Comparison of ENCODE assay signal across 8 cellular contexts in genomic region chr7:44587843-44588711, GRCh38. TPM values are rescaled to one million over a fixed set of nuclear protein-coding genes. Genes with fewer than 3 reads are reported as not detected.
DNase-seq lines count a peak whose midpoint lies in the region; ATAC-seq and TF ChIP-seq lines count a peak whose summit lies in the region.

No MANE protein-coding gene starts in this region.

- H3K9me3 Mint-ChIP-seq in activated T-cell treated with anti-CD3 and anti-CD28 coated beads, Interleukin-2, amount 50 U/mL, for 72 hours, result no peaks in the 10 kb centered on the region

- no peak overlapping the region for H3K4me3 Mint-ChIP-seq in activated T-cell treated with anti-CD3 and anti-CD28 coated beads, Interleukin-2, amount 50 U/mL, for 72 hours

- H3K79me2 ChIP-seq in OCI-LY1 (ENCODE audit: insufficient read depth, low read length), result no peaks in the 10 kb centered on the region

- no peaks in the 10 kb centered on the region for H3K36me3 Mint-ChIP-seq in activated T-cell treated with anti-CD3 and anti-CD28 coated beads, Interleukin-2, amount 50 U/mL, for 72 hours (ENCODE audit: insufficient read depth in 2 of 2)

- no peaks in the 10 kb centered on the region for H3K36me3 ChIP-seq in OCI-LY1 (ENCODE audit: insufficient read depth, low read length)

- H3K9ac ChIP-seq in OCI-LY1 (ENCODE audit: low read length), result peak overlapping the region; percentile 13; the same call in 1 of the 2 replicates

- DNase-seq in DMS 273 treated with DMSO at 0.1 percent for 48 hours (lab: John Stamatoyannopoulos, UW) (peak; percentile 56), HS-5 (ENCODE audit: low read depth) (peak; percentile 65), foreskin fibroblast (peak; percentile 47 to 80), retina (peak; percentile 23), NCI-H1436 (lab: John Stamatoyannopoulos, UW) (no peak), cerebellum (ENCODE audit: low spot score) (no peak)
- peak; percentile 59 to 62 for DNase-seq in activated T-cell treated with anti-CD3 and anti-CD28 coated beads, Interleukin-2, amount 50 U/mL, for 72 hours

- no peaks in the 10 kb centered on the region for H3K27me3 Mint-ChIP-seq in activated T-cell treated with anti-CD3 and anti-CD28 coated beads, Interleukin-2, amount 50 U/mL, for 72 hours (ENCODE audit: low read depth)

- no peaks in the 10 kb centered on the region for H3K9me3 ChIP-seq in OCI-LY1 (ENCODE audit: low read length)

- peaks cover 5% of the 10 kb centered on the region for H3K4me1 Mint-ChIP-seq in activated T-cell treated with anti-CD3 and anti-CD28 coated beads, Interleukin-2, amount 50 U/mL, for 72 hours (ENCODE audit: low read depth)

- ATAC-seq in activated T-cell treated with anti-CD3 and anti-CD28 coated beads, Interleukin-2, amount 50 U/mL, for 72 hours (replicated peaks in 1 of 2), result peak; percentile 75

- no peak overlapping the region for H3K27ac Mint-ChIP-seq in activated T-cell treated with anti-CD3 and anti-CD28 coated beads, Interleukin-2, amount 50 U/mL, for 72 hours

- no peaks in the 10 kb centered on the region for H4K20me1 ChIP-seq in OCI-LY1 (ENCODE audit: insufficient read depth, low read length)

- peak; percentile 97 for TF ChIP-seq CTCF in OCI-LY1 (IDR thresholded peaks at IDR 0.05; ENCODE audit: low read length)
- TF ChIP-seq CTCF in foreskin fibroblast (IDR thresholded peaks at IDR 0.05; ENCODE audit: low read depth, low read length), result peak; percentile 48

- no peaks in the 10 kb centered on the region for H3F3A ChIP-seq in OCI-LY1 (ENCODE audit: insufficient read depth, low read length)

- H3K27ac ChIP-seq in OCI-LY1 (ENCODE audit: low read depth, low read length, poor library complexity, severe bottlenecking), result peak overlapping the region; percentile 25

- H3K4me1 ChIP-seq in OCI-LY1 (ENCODE audit: insufficient read depth, low read length, severe bottlenecking), result peaks cover 10% of the 10 kb centered on the region

- H2AFZ ChIP-seq in OCI-LY1 (ENCODE audit: low read length), result no peak overlapping the region

- H3K27me3 ChIP-seq in OCI-LY1 (ENCODE audit: insufficient read depth, low read length), result no peaks in the 10 kb centered on the region

- H3K9me2 ChIP-seq in OCI-LY1 (ENCODE audit: low read depth, low read length), result no peaks in the 10 kb centered on the region

- no peak overlapping the region for H3K4me3 ChIP-seq in OCI-LY1 (ENCODE audit: low read depth, low read length, poor library complexity, severe bottlenecking)
- no peak overlapping the region for H3K4me3 ChIP-seq in foreskin fibroblast (ENCODE audit: low read depth in 1 of 2, low read length in 2 of 2)

- H3K4me2 ChIP-seq in OCI-LY1 (ENCODE audit: low read length), result peak overlapping the region; percentile 31; the same call in 1 of the 2 replicates

RNA-seq across cellular contexts. Expression of gene TMED4, which starts 6.0 kb away (rescaled TPM):
- 10 to 100 TPM; 73.6 to 79.8 TPM for total RNA-seq in activated T-cell treated with anti-CD3 and anti-CD28 coated beads, Interleukin-2, amount 50 U/mL, for 72 hours
- 79.8 TPM for total RNA-seq in cerebellum

RNA-seq across cellular contexts. Expression of gene DDX56, which starts 14.4 kb away (rescaled TPM):
- total RNA-seq in activated T-cell treated with anti-CD3 and anti-CD28 coated beads, Interleukin-2, amount 50 U/mL, for 72 hours, result 10 to 100 TPM; 59.9 to 72.3 TPM
- 38.1 TPM for total RNA-seq in cerebellum

RNA-seq across cellular contexts. Expression of gene OGDH, which starts 18.4 kb away (rescaled TPM):
- total RNA-seq in activated T-cell treated with anti-CD3 and anti-CD28 coated beads, Interleukin-2, amount 50 U/mL, for 72 hours, result 10 to 100 TPM; 79.6 to 82.7 TPM
- 40.9 TPM for total RNA-seq in cerebellum

RNA-seq across cellular contexts. Expression of gene NPC1L1, which starts 46.9 kb away (rescaled TPM):
- under 1 TPM; 0.12 to 0.25 TPM for total RNA-seq in activated T-cell treated with anti-CD3 and anti-CD28 coated beads, Interleukin-2, amount 50 U/mL, for 72 hours
- not detected for total RNA-seq in cerebellum

Comparison
In these comparisons a context has a peak if more than half of its experiments do, and no peak if none do; other contexts are left out.
1. DNase-seq: peak in DMS 273 treated with DMSO at 0.1 percent for 48 hours (single experiment), HS-5 (single experiment), activated T-cell treated with anti-CD3 and anti-CD28 coated beads, Interleukin-2, amount 50 U/mL, for 72 hours (2 of 2), foreskin fibroblast (2 of 2) and retina (single experiment); none in NCI-H1436 (single experiment) and cerebellum (single experiment).